21 cellular contexts compared by ENCODE assay signal in genomic region chr12:131006036-131006735, GRCh38. TPM values are rescaled to one million over a fixed set of nuclear protein-coding genes. Genes with fewer than 3 reads are reported as not detected.
"Had no signal": no experiment of that assay in that cellular context is flagged by ENCODE, and none has a peak within 500 bp of the region (broad histone marks: within the 10 kb centered on the region; RNA-seq: fewer than 3 reads in every experiment).

No MANE protein-coding gene starts in this region.

- ATAC-seq: foreskin keratinocyte; lower lobe of right lung; stimulated activated memory B cell treated with anti-CD40 and anti-IgM and Interleukin-4, amounts not matched to agents 10 μg/mL and 1 μg/mL and 100 μg/mL, for 72 hours; upper lobe of right lung had no signal

- H3K36me3 Mint-ChIP-seq: memory B cell; mesothelial cell of epicardium; stimulated activated memory B cell treated with anti-CD40 and anti-IgM and Interleukin-4, amounts not matched to agents 10 μg/mL and 1 μg/mL and 100 μg/mL, for 72 hours had no signal

- H3K27me3 ChIP-seq: foreskin keratinocyte, testis, tibial nerve, upper lobe of right lung, vagina had no signal

- H3K4me1 ChIP-seq: foreskin keratinocyte had no signal

- H3K36me3 ChIP-seq: vagina had no signal

- H3K27me3 Mint-ChIP-seq: stimulated activated naive CD8-positive, alpha-beta T cell treated with anti-CD3 and anti-CD28 coated beads, Interleukin-15, amount 100 ng/mL, for 72 hours had no signal

- H3K27ac Mint-ChIP-seq: endodermal cell; memory B cell; mesothelial cell of epicardium; stimulated activated memory B cell treated with anti-CD40 and anti-IgM and Interleukin-4, amounts not matched to agents 10 μg/mL and 1 μg/mL and 100 μg/mL, for 72 hours; stimulated activated naive CD8-positive, alpha-beta T cell treated with anti-CD3 and anti-CD28 coated beads, Interleukin-15, amount 100 ng/mL, for 72 hours had no signal

- H3K9me3 ChIP-seq: lower lobe of right lung, testis, upper lobe of right lung, vagina had no signal

- DNase-seq: effector CD4-positive, alpha-beta T cell; endodermal cell; erythroblast; foreskin keratinocyte; kidney glomerular epithelial cell; lower lobe of right lung; stimulated activated CD4-positive, alpha-beta T cell treated with anti-CD3 and anti-CD28 coated beads, Interleukin-15, amount 100 ng/mL, for 24 hours; stimulated activated CD4-positive, alpha-beta T cell treated with anti-CD3 and anti-CD28 coated beads, Interleukin-1b, Interleukin-23, amount 100 ng/mL, for 48 hours; stimulated activated CD4-positive, alpha-beta T cell treated with anti-CD3 and anti-CD28 coated beads, Interleukin-4, amount 100 ng/mL, for 24 hours; stimulated activated naive CD8-positive, alpha-beta T cell treated with anti-CD3 and anti-CD28 coated beads, Interleukin-15, amount 100 ng/mL, for 72 hours; testis; upper lobe of right lung had no signal

- H3K9me3 Mint-ChIP-seq: endodermal cell; memory B cell; mesothelial cell of epicardium; nephron; stimulated activated memory B cell treated with anti-CD40 and anti-IgM and Interleukin-4, amounts not matched to agents 10 μg/mL and 1 μg/mL and 100 μg/mL, for 72 hours; stimulated activated naive CD8-positive, alpha-beta T cell treated with anti-CD3 and anti-CD28 coated beads, Interleukin-15, amount 100 ng/mL, for 72 hours had no signal

- H3K4me3 Mint-ChIP-seq: endodermal cell; memory B cell; mesothelial cell of epicardium; nephron; stimulated activated memory B cell treated with anti-CD40 and anti-IgM and Interleukin-4, amounts not matched to agents 10 μg/mL and 1 μg/mL and 100 μg/mL, for 72 hours; stimulated activated naive CD8-positive, alpha-beta T cell treated with anti-CD3 and anti-CD28 coated beads, Interleukin-15, amount 100 ng/mL, for 72 hours had no signal

- H3K27ac ChIP-seq: coronary artery, foreskin keratinocyte, lower lobe of right lung, testis, upper lobe of right lung, vagina had no signal

- H3K4me3 ChIP-seq: coronary artery, lower lobe of right lung, testis, tibial nerve, upper lobe of right lung, vagina had no signal

- H3K4me1 Mint-ChIP-seq: endodermal cell; stimulated activated memory B cell treated with anti-CD40 and anti-IgM and Interleukin-4, amounts not matched to agents 10 μg/mL and 1 μg/mL and 100 μg/mL, for 72 hours; stimulated activated naive CD8-positive, alpha-beta T cell treated with anti-CD3 and anti-CD28 coated beads, Interleukin-15, amount 100 ng/mL, for 72 hours had no signal

RNA-seq across cellular contexts. Expression of gene ADGRD1, which starts 52.5 kb away (rescaled TPM):
- total RNA-seq: endothelial cell of umbilical vein, foreskin keratinocyte, pulmonary artery endothelial cell had no signal
- polyA plus RNA-seq: foreskin keratinocyte had no signal
